Comparison of ENCODE assay signal across 11 cellular contexts in genomic region chr1:18792747-18793146, GRCh38.
"Had no signal": no experiment of that assay in that cellular context is flagged by ENCODE, and none has a peak within 500 bp of the region (broad histone marks: within the 10 kb centered on the region; RNA-seq: fewer than 3 reads in every experiment).

No MANE protein-coding gene starts in this region.

- DNase-seq: GM23248, GOT3, H7, H9, HCEC 1CT, HFFc6 had no signal

- H2AFZ ChIP-seq: GM23248, GM23338 had no signal

- H3K27ac Mint-ChIP-seq: GM23338, H9, HFFc6 had no signal

- H3K9ac ChIP-seq: GM23248 had no signal

- H3K36me3 ChIP-seq: HAP-1 had no signal

- H3K4me2 ChIP-seq: GM23338 had no signal

- H3K9me3 Mint-ChIP-seq: GM23338, H9, HFFc6 had no signal

- H3K27ac ChIP-seq: GM23248 had no signal

- H3K4me1 ChIP-seq: HAP-1 had no signal

- H3K4me3 ChIP-seq: GM23248, GM23338, HAP-1 had no signal

- H3K4me3 Mint-ChIP-seq: GM23338, H9, HFFc6 had no signal

- H3K9me3 ChIP-seq: HAP-1 had no signal

- FAIRE-seq: H1, H54 had no signal

- ATAC-seq: GM23338, HCT116 had no signal
